ENCODE assay signal across 1 cellular context in the genomic region with DNA sequence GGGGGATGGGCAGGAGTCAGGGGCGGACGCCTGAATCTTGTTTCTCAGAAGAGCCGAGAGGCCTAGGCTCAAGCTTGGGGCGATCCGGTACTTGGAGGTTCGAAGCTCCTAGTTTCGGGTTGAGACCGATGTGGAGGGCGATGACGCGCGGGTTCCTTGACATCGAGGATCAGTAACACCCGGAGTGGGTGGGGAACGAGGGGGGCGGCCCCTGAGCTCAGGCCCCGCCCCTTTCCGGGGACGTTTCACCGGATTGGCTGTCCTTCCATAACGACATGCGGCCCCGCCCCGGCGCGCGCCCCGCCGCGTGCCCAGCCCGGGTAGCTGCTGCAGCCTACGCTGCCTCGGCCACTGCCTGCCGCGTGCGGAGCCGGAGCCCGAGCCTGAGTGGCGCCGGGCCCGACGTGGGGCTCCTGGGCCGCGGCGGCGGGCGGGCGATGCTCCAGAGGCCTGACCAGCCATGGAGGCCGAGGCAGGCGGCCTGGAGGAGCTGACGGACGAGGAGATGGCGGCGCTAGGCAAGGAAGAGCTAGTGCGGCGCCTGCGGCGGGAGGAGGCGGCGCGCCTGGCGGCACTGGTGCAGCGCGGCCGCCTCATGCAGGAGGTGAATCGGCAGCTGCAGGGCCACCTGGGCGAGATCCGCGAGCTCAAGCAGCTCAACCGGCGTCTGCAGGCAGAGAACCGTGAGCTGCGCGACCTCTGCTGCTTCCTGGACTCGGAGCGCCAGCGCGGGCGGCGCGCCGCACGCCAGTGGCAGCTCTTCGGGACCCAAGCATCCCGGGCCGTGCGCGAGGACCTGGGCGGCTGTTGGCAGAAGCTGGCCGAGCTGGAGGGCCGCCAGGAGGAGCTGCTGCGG.
A peak's percentile ranks its signal among the peaks of the same experiment; 100 is the strongest.
TF ChIP-seq lines count a peak whose summit lies in the region.

A gene (plus strand): TSS at position 350 of the 856 bp plus-strand sequence. CDS start 111 bp downstream, at position 461.

TF ChIP-seq in K562, 482 proteins besides CTCF, POLR2A, EP300 and RAD21 (continued from another document and continues in another):
- TF ChIP-seq, protein P1, sequence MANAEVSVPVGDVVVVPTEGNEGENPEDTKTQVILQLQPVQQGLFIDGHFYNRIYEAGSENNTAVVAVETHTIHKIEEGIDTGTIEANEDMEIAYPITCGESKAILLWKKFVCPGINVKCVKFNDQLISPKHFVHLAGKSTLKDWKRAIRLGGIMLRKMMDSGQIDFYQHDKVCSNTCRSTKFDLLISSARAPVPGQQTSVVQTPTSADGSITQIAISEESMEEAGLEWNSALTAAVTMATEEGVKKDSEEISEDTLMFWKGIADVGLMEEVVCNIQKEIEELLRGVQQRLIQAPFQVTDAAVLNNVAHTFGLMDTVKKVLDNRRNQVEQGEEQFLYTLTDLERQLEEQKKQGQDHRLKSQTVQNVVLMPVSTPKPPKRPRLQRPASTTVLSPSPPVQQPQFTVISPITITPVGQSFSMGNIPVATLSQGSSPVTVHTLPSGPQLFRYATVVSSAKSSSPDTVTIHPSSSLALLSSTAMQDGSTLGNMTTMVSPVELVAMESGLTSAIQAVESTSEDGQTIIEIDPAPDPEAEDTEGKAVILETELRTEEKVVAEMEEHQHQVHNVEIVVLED (CRISPR knock-in tag; IDR thresholded peaks at IDR 0.05) = peak; percentile 66
- TF ChIP-seq PHB2 (IDR thresholded peaks at IDR 0.05; ENCODE audit: low read depth) (no peak), ZNF311 (CRISPR knock-in tag; IDR thresholded peaks at IDR 0.05) (no peak), FUS (optimal IDR thresholded peaks at IDR 0.05; ENCODE audit: low read depth, low read length) (peak; percentile 85), ATF7 (IDR thresholded peaks at IDR 0.05) (peak; percentile 76), LCOR (CRISPR knock-in tag; IDR thresholded peaks at IDR 0.05) (no peak), FOXM1 (IDR thresholded peaks at IDR 0.05; ENCODE audit: low read depth) (no peak), FOXM1 (CRISPR knock-in tag; IDR thresholded peaks at IDR 0.05; ENCODE audit: low read depth) (0 out of 2 replicates have a peak, but pooled peaks have one; percentile 56), MAFF (IDR thresholded peaks at IDR 0.05; ENCODE audit: low read length) (no peak), PRPF4 (IDR thresholded peaks at IDR 0.05; ENCODE audit: insufficient read depth, low read depth, low read length, poor library complexity, severe bottlenecking) (no peak), NCOA1 (IDR thresholded peaks at IDR 0.05; ENCODE audit: low read depth) (no peak), SRSF7 (optimal IDR thresholded peaks at IDR 0.05; ENCODE audit: low read depth, low read length) (peak; percentile 22), ZC3H4 (CRISPR knock-in tag; IDR thresholded peaks at IDR 0.05; ENCODE audit: borderline replicate concordance) (peak; percentile 85; the same call in 1 of the 2 replicates), FOXK1 (CRISPR knock-in tag; IDR thresholded peaks at IDR 0.05; ENCODE audit: borderline replicate concordance) (no peak), SIRT6 (IDR thresholded peaks at IDR 0.05; ENCODE audit: low read depth, low read length) (no peak), FOXP1 (CRISPR knock-in tag; IDR thresholded peaks at IDR 0.05) (no peak; the same call in 1 of the 2 replicates), NFIC (IDR thresholded peaks at IDR 0.05) (peak; percentile 22; the same call in 1 of the 2 replicates), PCBP2 (IDR thresholded peaks at IDR 0.05; ENCODE audit: low read depth, low read length, poor library complexity, severe bottlenecking) (no peak), MEF2A (IDR thresholded peaks at IDR 0.05; ENCODE audit: control insufficient read depth, low read depth, low read length) (no peak), KDM1A (IDR thresholded peaks at IDR 0.05) (no peak), ZNF184 (CRISPR knock-in tag; IDR thresholded peaks at IDR 0.05) (no peak), SMARCA4 (IDR thresholded peaks at IDR 0.05) (no peak), ZNF584 (CRISPR knock-in tag; IDR thresholded peaks at IDR 0.05; ENCODE audit: low read depth) (no peak), ZNF75A (CRISPR knock-in tag; IDR thresholded peaks at IDR 0.05) (0 out of 2 replicates have a peak, but pooled peaks have one; percentile 22), HNRNPL (IDR thresholded peaks at IDR 0.05; ENCODE audit: low read depth, low read length) (peak; percentile 89), ZNF175 (CRISPR knock-in tag; IDR thresholded peaks at IDR 0.05; ENCODE audit: low read depth) (peak; percentile 46; the same call in 1 of the 2 replicates), GTF2E2 (tag; IDR thresholded peaks at IDR 0.05) (0 out of 2 replicates have a peak, but pooled peaks have one; percentile 24)
- TF ChIP-seq, protein P2, sequence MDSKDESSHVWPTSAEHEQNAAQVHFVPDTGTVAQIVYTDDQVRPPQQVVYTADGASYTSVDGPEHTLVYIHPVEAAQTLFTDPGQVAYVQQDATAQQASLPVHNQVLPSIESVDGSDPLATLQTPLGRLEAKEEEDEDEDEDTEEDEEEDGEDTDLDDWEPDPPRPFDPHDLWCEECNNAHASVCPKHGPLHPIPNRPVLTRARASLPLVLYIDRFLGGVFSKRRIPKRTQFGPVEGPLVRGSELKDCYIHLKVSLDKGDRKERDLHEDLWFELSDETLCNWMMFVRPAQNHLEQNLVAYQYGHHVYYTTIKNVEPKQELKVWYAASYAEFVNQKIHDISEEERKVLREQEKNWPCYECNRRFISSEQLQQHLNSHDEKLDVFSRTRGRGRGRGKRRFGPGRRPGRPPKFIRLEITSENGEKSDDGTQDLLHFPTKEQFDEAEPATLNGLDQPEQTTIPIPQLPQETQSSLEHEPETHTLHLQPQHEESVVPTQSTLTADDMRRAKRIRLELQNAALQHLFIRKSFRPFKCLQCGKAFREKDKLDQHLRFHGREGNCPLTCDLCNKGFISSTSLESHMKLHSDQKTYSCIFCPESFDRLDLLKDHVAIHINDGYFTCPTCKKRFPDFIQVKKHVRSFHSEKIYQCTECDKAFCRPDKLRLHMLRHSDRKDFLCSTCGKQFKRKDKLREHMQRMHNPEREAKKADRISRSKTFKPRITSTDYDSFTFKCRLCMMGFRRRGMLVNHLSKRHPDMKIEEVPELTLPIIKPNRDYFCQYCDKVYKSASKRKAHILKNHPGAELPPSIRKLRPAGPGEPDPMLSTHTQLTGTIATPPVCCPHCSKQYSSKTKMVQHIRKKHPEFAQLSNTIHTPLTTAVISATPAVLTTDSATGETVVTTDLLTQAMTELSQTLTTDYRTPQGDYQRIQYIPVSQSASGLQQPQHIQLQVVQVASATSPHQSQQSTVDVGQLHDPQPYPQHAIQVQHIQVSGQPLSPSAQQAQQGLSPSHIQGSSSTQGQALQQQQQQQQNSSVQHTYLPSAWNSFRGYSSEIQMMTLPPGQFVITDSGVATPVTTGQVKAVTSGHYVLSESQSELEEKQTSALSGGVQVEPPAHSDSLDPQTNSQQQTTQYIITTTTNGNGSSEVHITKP (IDR thresholded peaks at IDR 0.05; ENCODE audit: partially characterized antibody) = peak; percentile 35
- TF ChIP-seq, protein P3, sequence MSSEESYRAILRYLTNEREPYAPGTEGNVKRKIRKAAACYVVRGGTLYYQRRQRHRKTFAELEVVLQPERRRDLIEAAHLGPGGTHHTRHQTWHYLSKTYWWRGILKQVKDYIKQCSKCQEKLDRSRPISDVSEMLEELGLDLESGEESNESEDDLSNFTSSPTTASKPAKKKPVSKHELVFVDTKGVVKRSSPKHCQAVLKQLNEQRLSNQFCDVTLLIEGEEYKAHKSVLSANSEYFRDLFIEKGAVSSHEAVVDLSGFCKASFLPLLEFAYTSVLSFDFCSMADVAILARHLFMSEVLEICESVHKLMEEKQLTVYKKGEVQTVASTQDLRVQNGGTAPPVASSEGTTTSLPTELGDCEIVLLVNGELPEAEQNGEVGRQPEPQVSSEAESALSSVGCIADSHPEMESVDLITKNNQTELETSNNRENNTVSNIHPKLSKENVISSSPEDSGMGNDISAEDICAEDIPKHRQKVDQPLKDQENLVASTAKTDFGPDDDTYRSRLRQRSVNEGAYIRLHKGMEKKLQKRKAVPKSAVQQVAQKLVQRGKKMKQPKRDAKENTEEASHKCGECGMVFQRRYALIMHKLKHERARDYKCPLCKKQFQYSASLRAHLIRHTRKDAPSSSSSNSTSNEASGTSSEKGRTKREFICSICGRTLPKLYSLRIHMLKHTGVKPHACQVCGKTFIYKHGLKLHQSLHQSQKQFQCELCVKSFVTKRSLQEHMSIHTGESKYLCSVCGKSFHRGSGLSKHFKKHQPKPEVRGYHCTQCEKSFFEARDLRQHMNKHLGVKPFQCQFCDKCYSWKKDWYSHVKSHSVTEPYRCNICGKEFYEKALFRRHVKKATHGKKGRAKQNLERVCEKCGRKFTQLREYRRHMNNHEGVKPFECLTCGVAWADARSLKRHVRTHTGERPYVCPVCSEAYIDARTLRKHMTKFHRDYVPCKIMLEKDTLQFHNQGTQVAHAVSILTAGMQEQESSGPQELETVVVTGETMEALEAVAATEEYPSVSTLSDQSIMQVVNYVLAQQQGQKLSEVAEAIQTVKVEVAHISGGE (CRISPR knock-in tag; IDR thresholded peaks at IDR 0.05) = peak in 2 of 3 experiments; percentile 41 to 43; a peak in 1 of 6 replicates
- TF ChIP-seq, protein P4, sequence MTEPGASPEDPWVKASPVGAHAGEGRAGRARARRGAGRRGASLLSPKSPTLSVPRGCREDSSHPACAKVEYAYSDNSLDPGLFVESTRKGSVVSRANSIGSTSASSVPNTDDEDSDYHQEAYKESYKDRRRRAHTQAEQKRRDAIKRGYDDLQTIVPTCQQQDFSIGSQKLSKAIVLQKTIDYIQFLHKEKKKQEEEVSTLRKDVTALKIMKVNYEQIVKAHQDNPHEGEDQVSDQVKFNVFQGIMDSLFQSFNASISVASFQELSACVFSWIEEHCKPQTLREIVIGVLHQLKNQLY (CRISPR knock-in tag; conservative IDR thresholded peaks at IDR 0.05) = no peak
- TF ChIP-seq, protein P5, sequence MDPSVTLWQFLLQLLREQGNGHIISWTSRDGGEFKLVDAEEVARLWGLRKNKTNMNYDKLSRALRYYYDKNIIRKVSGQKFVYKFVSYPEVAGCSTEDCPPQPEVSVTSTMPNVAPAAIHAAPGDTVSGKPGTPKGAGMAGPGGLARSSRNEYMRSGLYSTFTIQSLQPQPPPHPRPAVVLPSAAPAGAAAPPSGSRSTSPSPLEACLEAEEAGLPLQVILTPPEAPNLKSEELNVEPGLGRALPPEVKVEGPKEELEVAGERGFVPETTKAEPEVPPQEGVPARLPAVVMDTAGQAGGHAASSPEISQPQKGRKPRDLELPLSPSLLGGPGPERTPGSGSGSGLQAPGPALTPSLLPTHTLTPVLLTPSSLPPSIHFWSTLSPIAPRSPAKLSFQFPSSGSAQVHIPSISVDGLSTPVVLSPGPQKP (CRISPR knock-in tag; IDR thresholded peaks at IDR 0.05) = no peak; the same call in 1 of the 2 replicates
- TF ChIP-seq, protein P6, sequence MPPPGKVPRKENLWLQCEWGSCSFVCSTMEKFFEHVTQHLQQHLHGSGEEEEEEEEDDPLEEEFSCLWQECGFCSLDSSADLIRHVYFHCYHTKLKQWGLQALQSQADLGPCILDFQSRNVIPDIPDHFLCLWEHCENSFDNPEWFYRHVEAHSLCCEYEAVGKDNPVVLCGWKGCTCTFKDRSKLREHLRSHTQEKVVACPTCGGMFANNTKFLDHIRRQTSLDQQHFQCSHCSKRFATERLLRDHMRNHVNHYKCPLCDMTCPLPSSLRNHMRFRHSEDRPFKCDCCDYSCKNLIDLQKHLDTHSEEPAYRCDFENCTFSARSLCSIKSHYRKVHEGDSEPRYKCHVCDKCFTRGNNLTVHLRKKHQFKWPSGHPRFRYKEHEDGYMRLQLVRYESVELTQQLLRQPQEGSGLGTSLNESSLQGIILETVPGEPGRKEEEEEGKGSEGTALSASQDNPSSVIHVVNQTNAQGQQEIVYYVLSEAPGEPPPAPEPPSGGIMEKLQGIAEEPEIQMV (tag; conservative IDR thresholded peaks at IDR 0.05; ENCODE audit: low read depth) = no peak
- TF ChIP-seq, protein P7, sequence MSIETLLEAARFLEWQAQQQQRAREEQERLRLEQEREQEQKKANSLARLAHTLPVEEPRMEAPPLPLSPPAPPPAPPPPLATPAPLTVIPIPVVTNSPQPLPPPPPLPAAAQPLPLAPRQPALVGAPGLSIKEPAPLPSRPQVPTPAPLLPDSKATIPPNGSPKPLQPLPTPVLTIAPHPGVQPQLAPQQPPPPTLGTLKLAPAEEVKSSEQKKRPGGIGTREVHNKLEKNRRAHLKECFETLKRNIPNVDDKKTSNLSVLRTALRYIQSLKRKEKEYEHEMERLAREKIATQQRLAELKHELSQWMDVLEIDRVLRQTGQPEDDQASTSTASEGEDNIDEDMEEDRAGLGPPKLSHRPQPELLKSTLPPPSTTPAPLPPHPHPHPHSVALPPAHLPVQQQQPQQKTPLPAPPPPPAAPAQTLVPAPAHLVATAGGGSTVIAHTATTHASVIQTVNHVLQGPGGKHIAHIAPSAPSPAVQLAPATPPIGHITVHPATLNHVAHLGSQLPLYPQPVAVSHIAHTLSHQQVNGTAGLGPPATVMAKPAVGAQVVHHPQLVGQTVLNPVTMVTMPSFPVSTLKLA (conservative IDR thresholded peaks at IDR 0.05) = peak; percentile 72 to 83
- TF ChIP-seq, protein P8, sequence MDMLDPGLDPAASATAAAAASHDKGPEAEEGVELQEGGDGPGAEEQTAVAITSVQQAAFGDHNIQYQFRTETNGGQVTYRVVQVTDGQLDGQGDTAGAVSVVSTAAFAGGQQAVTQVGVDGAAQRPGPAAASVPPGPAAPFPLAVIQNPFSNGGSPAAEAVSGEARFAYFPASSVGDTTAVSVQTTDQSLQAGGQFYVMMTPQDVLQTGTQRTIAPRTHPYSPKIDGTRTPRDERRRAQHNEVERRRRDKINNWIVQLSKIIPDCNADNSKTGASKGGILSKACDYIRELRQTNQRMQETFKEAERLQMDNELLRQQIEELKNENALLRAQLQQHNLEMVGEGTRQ (CRISPR knock-in tag; IDR thresholded peaks at IDR 0.05) = no peak
- TF ChIP-seq, protein P9, sequence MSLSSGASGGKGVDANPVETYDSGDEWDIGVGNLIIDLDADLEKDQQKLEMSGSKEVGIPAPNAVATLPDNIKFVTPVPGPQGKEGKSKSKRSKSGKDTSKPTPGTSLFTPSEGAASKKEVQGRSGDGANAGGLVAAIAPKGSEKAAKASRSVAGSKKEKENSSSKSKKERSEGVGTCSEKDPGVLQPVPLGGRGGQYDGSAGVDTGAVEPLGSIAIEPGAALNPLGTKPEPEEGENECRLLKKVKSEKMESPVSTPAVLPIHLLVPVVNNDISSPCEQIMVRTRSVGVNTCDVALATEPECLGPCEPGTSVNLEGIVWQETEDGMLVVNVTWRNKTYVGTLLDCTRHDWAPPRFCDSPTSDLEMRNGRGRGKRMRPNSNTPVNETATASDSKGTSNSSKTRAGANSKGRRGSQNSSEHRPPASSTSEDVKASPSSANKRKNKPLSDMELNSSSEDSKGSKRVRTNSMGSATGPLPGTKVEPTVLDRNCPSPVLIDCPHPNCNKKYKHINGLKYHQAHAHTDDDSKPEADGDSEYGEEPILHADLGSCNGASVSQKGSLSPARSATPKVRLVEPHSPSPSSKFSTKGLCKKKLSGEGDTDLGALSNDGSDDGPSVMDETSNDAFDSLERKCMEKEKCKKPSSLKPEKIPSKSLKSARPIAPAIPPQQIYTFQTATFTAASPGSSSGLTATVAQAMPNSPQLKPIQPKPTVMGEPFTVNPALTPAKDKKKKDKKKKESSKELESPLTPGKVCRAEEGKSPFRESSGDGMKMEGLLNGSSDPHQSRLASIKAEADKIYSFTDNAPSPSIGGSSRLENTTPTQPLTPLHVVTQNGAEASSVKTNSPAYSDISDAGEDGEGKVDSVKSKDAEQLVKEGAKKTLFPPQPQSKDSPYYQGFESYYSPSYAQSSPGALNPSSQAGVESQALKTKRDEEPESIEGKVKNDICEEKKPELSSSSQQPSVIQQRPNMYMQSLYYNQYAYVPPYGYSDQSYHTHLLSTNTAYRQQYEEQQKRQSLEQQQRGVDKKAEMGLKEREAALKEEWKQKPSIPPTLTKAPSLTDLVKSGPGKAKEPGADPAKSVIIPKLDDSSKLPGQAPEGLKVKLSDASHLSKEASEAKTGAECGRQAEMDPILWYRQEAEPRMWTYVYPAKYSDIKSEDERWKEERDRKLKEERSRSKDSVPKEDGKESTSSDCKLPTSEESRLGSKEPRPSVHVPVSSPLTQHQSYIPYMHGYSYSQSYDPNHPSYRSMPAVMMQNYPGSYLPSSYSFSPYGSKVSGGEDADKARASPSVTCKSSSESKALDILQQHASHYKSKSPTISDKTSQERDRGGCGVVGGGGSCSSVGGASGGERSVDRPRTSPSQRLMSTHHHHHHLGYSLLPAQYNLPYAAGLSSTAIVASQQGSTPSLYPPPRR (CRISPR knock-in tag; IDR thresholded peaks at IDR 0.05; ENCODE audit: borderline replicate concordance) = peak; percentile 76; the same call in 1 of the 2 replicates
